In the genomic region with DNA sequence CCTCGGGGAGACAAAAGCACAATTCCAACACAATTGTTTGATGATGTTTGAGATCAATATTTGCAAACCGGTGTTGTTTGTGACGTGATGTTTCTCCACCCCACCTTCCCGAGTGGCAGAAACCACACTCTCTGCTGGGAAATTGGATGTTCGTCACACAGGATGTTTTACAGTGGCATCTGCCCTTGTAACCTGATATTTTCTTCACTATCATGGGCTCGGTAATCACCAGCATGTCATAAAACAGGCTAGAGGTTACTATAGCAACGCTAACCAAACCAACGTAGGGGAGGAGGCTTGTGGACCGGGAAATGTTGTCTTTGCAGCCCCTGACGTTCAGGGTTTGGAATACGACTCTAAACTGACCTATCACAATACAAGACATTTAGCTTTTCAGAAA, we compare ENCODE assay signal across 13 cellular contexts.
DNase-seq lines count a peak whose midpoint lies in the region; ATAC-seq and TF ChIP-seq lines count a peak whose summit lies in the region.
"Had no signal": no experiment of that assay in that cellular context is flagged by ENCODE, and none has a peak within 500 bp of the region (broad histone marks: within the 10 kb centered on the region; RNA-seq: fewer than 3 reads in every experiment).

No MANE protein-coding gene starts in this region.

- peaks cover under 1% of the 10 kb centered on the region for H3F3A ChIP-seq in SK-N-SH (replicated peaks; ENCODE audit: insufficient read depth)

- whole genome bisulfite sequencing in SK-N-SH (ENCODE audit: low lambda C conversion rate): 49% methylated on average over 11 of the region's 11 CpGs

- ATAC-seq in left colon (peak; percentile 72), HG02642 (IDR thresholded peaks at IDR 0.05; ENCODE audit: poor library complexity, unreplicated experiment) (no peak), HG02852 (IDR thresholded peaks at IDR 0.05; ENCODE audit: unreplicated experiment) (no peak)

- POLR2A ChIA-PET in SK-N-SH (lab: Yijun Ruan, JAX): no interaction called here

- TF ChIP-seq EP300 in SK-N-SH (IDR thresholded peaks at IDR 0.05; ENCODE audit: borderline replicate concordance in 1 of 2, low read depth in 1 of 2, low read length in 1 of 2): no peak

- CTCF ChIA-PET in SK-N-SH (lab: Yijun Ruan, JAX): interaction anchor here (1.6 kb wide), 1 partner anchor 8 kb away, joined by 4 read pairs; no protein-coding TSS in a partner anchor

- no peaks in the 10 kb centered on the region for H3K79me2 ChIP-seq in SK-N-SH (ENCODE audit: insufficient read depth)

- no peak for TF ChIP-seq RAD21 in SK-N-SH (IDR thresholded peaks at IDR 0.05; ENCODE audit: low read length)

- 0 out of 2 replicates have a peak overlapping the region, but pooled peaks have one; percentile 21 for H3K9ac ChIP-seq in SK-N-SH

- peak overlapping the region; percentile 49 to 100 for H3K27ac ChIP-seq in SK-N-SH (ENCODE audit: low read depth in 2 of 2, low read length in 1 of 2)
- H3K27ac ChIP-seq: vagina had no signal

- no peak overlapping the region for H2AFZ ChIP-seq in SK-N-SH (ENCODE audit: low read depth)

- no peaks in the 10 kb centered on the region for H3K9me2 ChIP-seq in SK-N-SH

- no peaks in the 10 kb centered on the region for H3K36me3 ChIP-seq in SK-N-SH (replicated peaks in 1 of 2; ENCODE audit: control insufficient read depth in 1 of 2, insufficient read depth in 2 of 2, low read length in 1 of 2)
- H3K36me3 ChIP-seq: vagina had no signal

- H3K4me2 ChIP-seq in SK-N-SH: peak overlapping the region; percentile 15; the same call in 1 of the 2 replicates

- TF ChIP-seq CTCF in SK-N-SH (IDR thresholded peaks at IDR 0.05): no peak

- intact Hi-C loops in left colon (cut with DNase I, micrococcal nuclease): no loop called here

- H3K4me3 ChIP-seq in SK-N-SH (ENCODE audit: low read depth in 2 of 2, low read length in 1 of 2): 0 out of 4 replicates have a peak overlapping the region, but pooled peaks of 1 of the 2 experiments have one; percentile 16
- H3K4me3 ChIP-seq: vagina had no signal

- peaks cover 19 to 38% of the 10 kb centered on the region in 2 experiments; a peak in 3 of 4 replicates for H3K4me1 ChIP-seq in SK-N-SH (ENCODE audit: control insufficient read depth in 1 of 2, insufficient read depth in 2 of 2, low read depth in 1 of 2, low read length in 1 of 2)
- H3K4me1 ChIP-seq: vagina had no signal

- DNase-seq in DMS 273 (lab: John Stamatoyannopoulos, UW; ENCODE audit: unreplicated experiment) (peak; percentile 87), NCI-H1694 treated with DMSO at 0.1 percent for 48 hours (lab: John Stamatoyannopoulos, UW) (peak; percentile 73), SK-N-SH (peak; percentile 50), left colon (no peak), germinal center (ENCODE audit: low spot score) (no peak), NCI-H446 (lab: John Stamatoyannopoulos, UW) (no peak)
- DNase-seq: activated effector memory CD4-positive, alpha-beta T cell treated with anti-CD3 and anti-CD28 coated beads, Interleukin-2, amount 50 U/mL, for 16 hours; CD4-positive, alpha-beta T cell; effector CD8-positive, alpha-beta T cell; stimulated activated CD4-positive, alpha-beta T cell treated with anti-CD3 and anti-CD28 coated beads, Interleukin-2, amount 100 ng/mL, for 48 hours had no signal

- no peaks in the 10 kb centered on the region for H3K9me3 ChIP-seq in SK-N-SH
- H3K9me3 ChIP-seq: vagina had no signal

- H3K27me3 ChIP-seq in SK-N-SH (ENCODE audit: insufficient read depth): no peaks in the 10 kb centered on the region
- H3K27me3 ChIP-seq: vagina had no signal

- H4K20me1 ChIP-seq in SK-N-SH (ENCODE audit: insufficient read depth): no peaks in the 10 kb centered on the region

TF ChIP-seq in SK-N-SH, 30 proteins besides CTCF, POLR2A, EP300 and RAD21:
- TF ChIP-seq TCF12 (IDR thresholded peaks at IDR 0.05) (no peak), MEF2A (IDR thresholded peaks at IDR 0.05; ENCODE audit: borderline replicate concordance, low read depth) (no peak), ELF1 (IDR thresholded peaks at IDR 0.05) (no peak), EZH2phosphoT487 (IDR thresholded peaks at IDR 0.05; ENCODE audit: borderline replicate concordance, low read depth) (no peak), FOXM1 (IDR thresholded peaks at IDR 0.05; ENCODE audit: low read depth) (no peak)
- TF ChIP-seq, protein P1, sequence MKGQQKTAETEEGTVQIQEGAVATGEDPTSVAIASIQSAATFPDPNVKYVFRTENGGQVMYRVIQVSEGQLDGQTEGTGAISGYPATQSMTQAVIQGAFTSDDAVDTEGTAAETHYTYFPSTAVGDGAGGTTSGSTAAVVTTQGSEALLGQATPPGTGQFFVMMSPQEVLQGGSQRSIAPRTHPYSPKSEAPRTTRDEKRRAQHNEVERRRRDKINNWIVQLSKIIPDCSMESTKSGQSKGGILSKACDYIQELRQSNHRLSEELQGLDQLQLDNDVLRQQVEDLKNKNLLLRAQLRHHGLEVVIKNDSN (IDR thresholded peaks at IDR 0.05; ENCODE audit: borderline replicate concordance, low read depth): no peak

Comparison
In these comparisons a context has a peak if more than half of its experiments do, and no peak if none do; other contexts are left out.
1. DNase-seq: peak in DMS 273 (single experiment), NCI-H1694 treated with DMSO at 0.1 percent for 48 hours (single experiment) and SK-N-SH (single experiment); none in left colon (0 of 2), germinal center (single experiment) and NCI-H446 (0 of 2).